Comparison of ENCODE assay signal across 25 cellular contexts in the genomic region with DNA sequence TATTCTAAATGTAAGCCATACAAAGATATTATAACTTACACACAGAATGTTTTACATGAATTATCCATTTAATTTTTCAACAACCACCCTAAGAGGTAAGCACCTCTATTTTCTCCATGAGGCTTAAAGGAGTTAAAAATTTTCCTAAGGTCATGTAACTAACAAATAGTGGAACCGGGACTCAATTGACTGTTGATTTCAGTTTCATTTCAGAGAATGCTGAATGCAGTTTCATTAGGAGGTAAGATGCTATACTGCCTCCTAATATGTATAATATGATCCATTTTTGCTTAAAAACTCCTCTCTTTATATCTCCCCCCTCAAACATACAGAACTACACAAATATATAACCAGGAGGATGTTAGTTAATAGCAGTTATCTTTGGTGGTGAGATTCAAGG.
"Had no signal": no experiment of that assay in that cellular context is flagged by ENCODE, and none has a peak within 500 bp of the region (broad histone marks: within the 10 kb centered on the region; RNA-seq: fewer than 3 reads in every experiment).

No MANE protein-coding gene starts in this region.

- H3K36me3 ChIP-seq: esophagus muscularis mucosa, neutrophil had no signal

- H3K4me1 ChIP-seq: esophagus muscularis mucosa had no signal

- H3K9me3 ChIP-seq: esophagus muscularis mucosa, neutrophil had no signal

- H3K27me3 Mint-ChIP-seq: activated naive CD4-positive, alpha-beta T cell treated with anti-CD3 and anti-CD28 coated beads, Interleukin-2, amount 10 ng/mL, durations not matched to agents 7 days and 5 days; activated naive CD8-positive, alpha-beta T cell treated with anti-CD3 and anti-CD28 coated beads, Interleukin-2, amount 50 U/mL, for 24 hours; central memory CD8-positive, alpha-beta T cell had no signal

- H3K27ac Mint-ChIP-seq: activated naive CD4-positive, alpha-beta T cell treated with anti-CD3 and anti-CD28 coated beads, Interleukin-2, amount 10 ng/mL, durations not matched to agents 7 days and 5 days; activated naive CD8-positive, alpha-beta T cell treated with anti-CD3 and anti-CD28 coated beads, Interleukin-2, amount 50 U/mL, for 24 hours; natural killer cell treated with Interleukin-12 subunit alpha and Interleukin-12 subunit beta and Interleukin-15 and Interleukin-18, amount 100 ng/mL, for 72 hours; T-helper 1 cell treated with Interleukin-12 subunit alpha and Interleukin-12 subunit beta and Interleukin-4 antibody, amounts not matched to agents 30 μg/mL and 1 μg/mL, for 36 hours had no signal

- DNase-seq: activated CD4-positive, alpha-beta T cell treated with anti-CD3 and anti-CD28 coated beads, Interleukin-2, amount 50 U/mL, for 1 hour; activated CD4-positive, CD25-positive, alpha-beta regulatory T cell treated with anti-CD3 and anti-CD28 coated beads, Interleukin-2, amount 50 U/mL, for 72 hours; activated CD8-positive, alpha-beta memory T cell treated with anti-CD3 and anti-CD28 coated beads, Interleukin-2, amount 50 U/mL, for 4 hours; activated effector memory CD4-positive, alpha-beta T cell treated with Interleukin-2 at 50 U/mL for 16 hours; activated naive CD4-positive, alpha-beta T cell treated with anti-CD3 and anti-CD28 coated beads, Interleukin-2, amount 10 ng/mL, durations not matched to agents 7 days and 5 days; activated naive CD8-positive, alpha-beta T cell treated with anti-CD3 and anti-CD28 coated beads, Interleukin-2, amount 50 U/mL, for 24 hours; activated T-cell treated with anti-CD3 and anti-CD28 coated beads, Interleukin-2, amount 50 U/mL, for 48 hours; anterior cingulate cortex; effector CD4-positive, alpha-beta T cell; hypothalamus; kidney; posterior cingulate gyrus; retina; stimulated activated CD4-positive, alpha-beta T cell treated with anti-CD3 and anti-CD28 coated beads, Interleukin-1b, Interleukin-23, amount 100 ng/mL, for 48 hours; stimulated activated CD8-positive, alpha-beta memory T cell treated with anti-CD3 and anti-CD28 coated beads, Interleukin-4, amount 100 ng/mL, for 48 hours; stimulated activated naive CD4-positive, alpha-beta T cell had no signal

- H3K27ac ChIP-seq: coronary artery, esophagus muscularis mucosa, neutrophil had no signal

- H3K9me3 Mint-ChIP-seq: activated naive CD4-positive, alpha-beta T cell treated with anti-CD3 and anti-CD28 coated beads, Interleukin-2, amount 10 ng/mL, durations not matched to agents 7 days and 5 days; activated naive CD8-positive, alpha-beta T cell treated with anti-CD3 and anti-CD28 coated beads, Interleukin-2, amount 50 U/mL, for 24 hours; central memory CD8-positive, alpha-beta T cell; natural killer cell treated with Interleukin-12 subunit alpha and Interleukin-12 subunit beta and Interleukin-15 and Interleukin-18, amount 100 ng/mL, for 72 hours; T-helper 1 cell treated with Interleukin-12 subunit alpha and Interleukin-12 subunit beta and Interleukin-4 antibody, amounts not matched to agents 30 μg/mL and 1 μg/mL, for 36 hours had no signal

- H3K4me3 ChIP-seq: coronary artery, esophagus muscularis mucosa, lung had no signal

- ATAC-seq: activated naive CD8-positive, alpha-beta T cell treated with anti-CD3 and anti-CD28 coated beads, Interleukin-2, amount 50 U/mL, for 24 hours; left lobe of liver; natural killer cell treated with Interleukin-12 subunit alpha and Interleukin-12 subunit beta and Interleukin-15 and Interleukin-18, amount 100 ng/mL, for 72 hours had no signal

- H3K27me3 ChIP-seq: esophagus muscularis mucosa, neutrophil had no signal

- H3K4me1 Mint-ChIP-seq: activated naive CD8-positive, alpha-beta T cell treated with anti-CD3 and anti-CD28 coated beads, Interleukin-2, amount 50 U/mL, for 24 hours; central memory CD8-positive, alpha-beta T cell had no signal

- H3K36me3 Mint-ChIP-seq: activated naive CD4-positive, alpha-beta T cell treated with anti-CD3 and anti-CD28 coated beads, Interleukin-2, amount 10 ng/mL, durations not matched to agents 7 days and 5 days; natural killer cell treated with Interleukin-12 subunit alpha and Interleukin-12 subunit beta and Interleukin-15 and Interleukin-18, amount 100 ng/mL, for 72 hours had no signal

- H3K4me3 Mint-ChIP-seq: activated naive CD4-positive, alpha-beta T cell treated with anti-CD3 and anti-CD28 coated beads, Interleukin-2, amount 10 ng/mL, durations not matched to agents 7 days and 5 days; activated naive CD8-positive, alpha-beta T cell treated with anti-CD3 and anti-CD28 coated beads, Interleukin-2, amount 50 U/mL, for 24 hours; central memory CD8-positive, alpha-beta T cell; mesothelial cell of epicardium; natural killer cell treated with Interleukin-12 subunit alpha and Interleukin-12 subunit beta and Interleukin-15 and Interleukin-18, amount 100 ng/mL, for 72 hours; T-helper 1 cell treated with Interleukin-12 subunit alpha and Interleukin-12 subunit beta and Interleukin-4 antibody, amounts not matched to agents 30 μg/mL and 1 μg/mL, for 36 hours had no signal
